ENCODE assay signal across 2 cellular contexts in the genomic region with DNA sequence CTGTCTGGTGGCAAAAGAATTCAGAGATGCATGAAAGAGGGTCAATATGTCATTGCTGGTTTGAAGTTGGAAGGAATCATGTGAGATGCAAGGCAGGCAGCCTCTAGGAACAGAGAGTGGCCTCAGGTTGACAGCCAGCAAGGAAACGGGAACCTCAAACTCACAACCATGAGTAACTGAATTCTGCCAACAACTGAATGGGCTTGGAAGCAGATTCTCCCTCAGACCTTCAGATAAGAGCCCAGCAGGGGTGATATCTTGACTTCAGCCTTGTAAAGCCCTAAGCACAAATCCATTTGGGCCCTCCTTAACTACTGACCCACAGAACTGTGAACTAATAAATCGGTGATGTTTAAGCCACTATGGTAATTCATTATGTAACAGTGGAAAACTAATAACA.
TF ChIP-seq lines count a peak whose summit lies in the region.

No MANE protein-coding gene starts in this region.

TF ChIP-seq in SK-N-SH, 30 proteins besides CTCF, POLR2A, EP300 and RAD21 (continued from another document):
- TF ChIP-seq, protein P1, sequence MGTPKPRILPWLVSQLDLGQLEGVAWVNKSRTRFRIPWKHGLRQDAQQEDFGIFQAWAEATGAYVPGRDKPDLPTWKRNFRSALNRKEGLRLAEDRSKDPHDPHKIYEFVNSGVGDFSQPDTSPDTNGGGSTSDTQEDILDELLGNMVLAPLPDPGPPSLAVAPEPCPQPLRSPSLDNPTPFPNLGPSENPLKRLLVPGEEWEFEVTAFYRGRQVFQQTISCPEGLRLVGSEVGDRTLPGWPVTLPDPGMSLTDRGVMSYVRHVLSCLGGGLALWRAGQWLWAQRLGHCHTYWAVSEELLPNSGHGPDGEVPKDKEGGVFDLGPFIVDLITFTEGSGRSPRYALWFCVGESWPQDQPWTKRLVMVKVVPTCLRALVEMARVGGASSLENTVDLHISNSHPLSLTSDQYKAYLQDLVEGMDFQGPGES (IDR thresholded peaks at IDR 0.05; ENCODE audit: low read depth, low read length), result no peak
- TF ChIP-seq EZH2phosphoT487 (IDR thresholded peaks at IDR 0.05; ENCODE audit: borderline replicate concordance, low read depth) (no peak), TEAD4 (IDR thresholded peaks at IDR 0.05; ENCODE audit: borderline replicate concordance, insufficient read depth) (no peak)

TF ChIP-seq in GM23338, 12 proteins besides CTCF, POLR2A, EP300 and RAD21 (continued from another document):
- no peak for TF ChIP-seq NANOG (IDR thresholded peaks at IDR 0.05; ENCODE audit: borderline replicate concordance)
- no peak for TF ChIP-seq ZNF331 (CRISPR knock-in tag; IDR thresholded peaks at IDR 0.05; ENCODE audit: low read depth)
- TF ChIP-seq ZNF114 (CRISPR knock-in tag; IDR thresholded peaks at IDR 0.05), result no peak
- TF ChIP-seq, protein P2, sequence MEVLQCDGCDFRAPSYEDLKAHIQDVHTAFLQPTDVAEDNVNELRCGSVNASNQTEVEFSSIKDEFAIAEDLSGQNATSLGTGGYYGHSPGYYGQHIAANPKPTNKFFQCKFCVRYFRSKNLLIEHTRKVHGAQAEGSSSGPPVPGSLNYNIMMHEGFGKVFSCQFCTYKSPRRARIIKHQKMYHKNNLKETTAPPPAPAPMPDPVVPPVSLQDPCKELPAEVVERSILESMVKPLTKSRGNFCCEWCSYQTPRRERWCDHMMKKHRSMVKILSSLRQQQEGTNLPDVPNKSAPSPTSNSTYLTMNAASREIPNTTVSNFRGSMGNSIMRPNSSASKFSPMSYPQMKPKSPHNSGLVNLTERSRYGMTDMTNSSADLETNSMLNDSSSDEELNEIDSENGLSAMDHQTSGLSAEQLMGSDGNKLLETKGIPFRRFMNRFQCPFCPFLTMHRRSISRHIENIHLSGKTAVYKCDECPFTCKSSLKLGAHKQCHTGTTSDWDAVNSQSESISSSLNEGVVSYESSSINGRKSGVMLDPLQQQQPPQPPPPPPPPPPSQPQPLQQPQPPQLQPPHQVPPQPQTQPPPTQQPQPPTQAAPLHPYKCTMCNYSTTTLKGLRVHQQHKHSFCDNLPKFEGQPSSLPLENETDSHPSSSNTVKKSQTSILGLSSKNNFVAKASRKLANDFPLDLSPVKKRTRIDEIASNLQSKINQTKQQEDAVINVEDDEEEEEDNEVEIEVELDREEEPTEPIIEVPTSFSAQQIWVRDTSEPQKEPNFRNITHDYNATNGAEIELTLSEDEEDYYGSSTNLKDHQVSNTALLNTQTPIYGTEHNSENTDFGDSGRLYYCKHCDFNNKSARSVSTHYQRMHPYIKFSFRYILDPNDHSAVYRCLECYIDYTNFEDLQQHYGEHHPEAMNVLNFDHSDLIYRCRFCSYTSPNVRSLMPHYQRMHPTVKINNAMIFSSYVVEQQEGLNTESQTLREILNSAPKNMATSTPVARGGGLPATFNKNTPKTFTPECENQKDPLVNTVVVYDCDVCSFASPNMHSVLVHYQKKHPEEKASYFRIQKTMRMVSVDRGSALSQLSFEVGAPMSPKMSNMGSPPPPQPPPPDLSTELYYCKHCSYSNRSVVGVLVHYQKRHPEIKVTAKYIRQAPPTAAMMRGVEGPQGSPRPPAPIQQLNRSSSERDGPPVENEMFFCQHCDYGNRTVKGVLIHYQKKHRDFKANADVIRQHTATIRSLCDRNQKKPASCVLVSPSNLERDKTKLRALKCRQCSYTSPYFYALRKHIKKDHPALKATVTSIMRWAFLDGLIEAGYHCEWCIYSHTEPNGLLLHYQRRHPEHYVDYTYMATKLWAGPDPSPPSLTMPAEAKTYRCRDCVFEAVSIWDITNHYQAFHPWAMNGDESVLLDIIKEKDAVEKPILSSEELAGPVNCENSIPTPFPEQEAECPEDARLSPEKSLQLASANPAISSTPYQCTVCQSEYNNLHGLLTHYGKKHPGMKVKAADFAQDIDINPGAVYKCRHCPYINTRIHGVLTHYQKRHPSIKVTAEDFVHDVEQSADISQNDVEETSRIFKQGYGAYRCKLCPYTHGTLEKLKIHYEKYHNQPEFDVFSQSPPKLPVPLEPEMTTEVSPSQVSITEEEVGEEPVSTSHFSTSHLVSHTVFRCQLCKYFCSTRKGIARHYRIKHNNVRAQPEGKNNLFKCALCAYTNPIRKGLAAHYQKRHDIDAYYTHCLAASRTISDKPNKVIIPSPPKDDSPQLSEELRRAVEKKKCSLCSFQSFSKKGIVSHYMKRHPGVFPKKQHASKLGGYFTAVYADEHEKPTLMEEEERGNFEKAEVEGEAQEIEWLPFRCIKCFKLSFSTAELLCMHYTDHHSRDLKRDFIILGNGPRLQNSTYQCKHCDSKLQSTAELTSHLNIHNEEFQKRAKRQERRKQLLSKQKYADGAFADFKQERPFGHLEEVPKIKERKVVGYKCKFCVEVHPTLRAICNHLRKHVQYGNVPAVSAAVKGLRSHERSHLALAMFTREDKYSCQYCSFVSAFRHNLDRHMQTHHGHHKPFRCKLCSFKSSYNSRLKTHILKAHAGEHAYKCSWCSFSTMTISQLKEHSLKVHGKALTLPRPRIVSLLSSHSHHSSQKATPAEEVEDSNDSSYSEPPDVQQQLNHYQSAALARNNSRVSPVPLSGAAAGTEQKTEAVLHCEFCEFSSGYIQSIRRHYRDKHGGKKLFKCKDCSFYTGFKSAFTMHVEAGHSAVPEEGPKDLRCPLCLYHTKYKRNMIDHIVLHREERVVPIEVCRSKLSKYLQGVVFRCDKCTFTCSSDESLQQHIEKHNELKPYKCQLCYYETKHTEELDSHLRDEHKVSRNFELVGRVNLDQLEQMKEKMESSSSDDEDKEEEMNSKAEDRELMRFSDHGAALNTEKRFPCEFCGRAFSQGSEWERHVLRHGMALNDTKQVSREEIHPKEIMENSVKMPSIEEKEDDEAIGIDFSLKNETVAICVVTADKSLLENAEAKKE (CRISPR knock-in tag; IDR thresholded peaks at IDR 0.05), result no peak
- no peak for TF ChIP-seq JUNB (IDR thresholded peaks at IDR 0.05; ENCODE audit: unreplicated experiment)
- no peak for TF ChIP-seq EZH2 (IDR thresholded peaks at IDR 0.05; ENCODE audit: low read depth, unreplicated experiment)
- no peak for TF ChIP-seq EZH2phosphoT487 (IDR thresholded peaks at IDR 0.05; ENCODE audit: unreplicated experiment)
- no peak for TF ChIP-seq POLR2AphosphoS5 (IDR thresholded peaks at IDR 0.05; ENCODE audit: low read depth)
- TF ChIP-seq, protein P3, sequence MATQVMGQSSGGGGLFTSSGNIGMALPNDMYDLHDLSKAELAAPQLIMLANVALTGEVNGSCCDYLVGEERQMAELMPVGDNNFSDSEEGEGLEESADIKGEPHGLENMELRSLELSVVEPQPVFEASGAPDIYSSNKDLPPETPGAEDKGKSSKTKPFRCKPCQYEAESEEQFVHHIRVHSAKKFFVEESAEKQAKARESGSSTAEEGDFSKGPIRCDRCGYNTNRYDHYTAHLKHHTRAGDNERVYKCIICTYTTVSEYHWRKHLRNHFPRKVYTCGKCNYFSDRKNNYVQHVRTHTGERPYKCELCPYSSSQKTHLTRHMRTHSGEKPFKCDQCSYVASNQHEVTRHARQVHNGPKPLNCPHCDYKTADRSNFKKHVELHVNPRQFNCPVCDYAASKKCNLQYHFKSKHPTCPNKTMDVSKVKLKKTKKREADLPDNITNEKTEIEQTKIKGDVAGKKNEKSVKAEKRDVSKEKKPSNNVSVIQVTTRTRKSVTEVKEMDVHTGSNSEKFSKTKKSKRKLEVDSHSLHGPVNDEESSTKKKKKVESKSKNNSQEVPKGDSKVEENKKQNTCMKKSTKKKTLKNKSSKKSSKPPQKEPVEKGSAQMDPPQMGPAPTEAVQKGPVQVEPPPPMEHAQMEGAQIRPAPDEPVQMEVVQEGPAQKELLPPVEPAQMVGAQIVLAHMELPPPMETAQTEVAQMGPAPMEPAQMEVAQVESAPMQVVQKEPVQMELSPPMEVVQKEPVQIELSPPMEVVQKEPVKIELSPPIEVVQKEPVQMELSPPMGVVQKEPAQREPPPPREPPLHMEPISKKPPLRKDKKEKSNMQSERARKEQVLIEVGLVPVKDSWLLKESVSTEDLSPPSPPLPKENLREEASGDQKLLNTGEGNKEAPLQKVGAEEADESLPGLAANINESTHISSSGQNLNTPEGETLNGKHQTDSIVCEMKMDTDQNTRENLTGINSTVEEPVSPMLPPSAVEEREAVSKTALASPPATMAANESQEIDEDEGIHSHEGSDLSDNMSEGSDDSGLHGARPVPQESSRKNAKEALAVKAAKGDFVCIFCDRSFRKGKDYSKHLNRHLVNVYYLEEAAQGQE (IDR thresholded peaks at IDR 0.05; ENCODE audit: unreplicated experiment), result no peak
- TF ChIP-seq CREB1 (CRISPR knock-in tag; IDR thresholded peaks at IDR 0.05; ENCODE audit: low read depth), result no peak
- TF ChIP-seq STAT1 (IDR thresholded peaks at IDR 0.05; ENCODE audit: unreplicated experiment), result no peak
